1 cellular context compared by ENCODE assay signal in the genomic region with DNA sequence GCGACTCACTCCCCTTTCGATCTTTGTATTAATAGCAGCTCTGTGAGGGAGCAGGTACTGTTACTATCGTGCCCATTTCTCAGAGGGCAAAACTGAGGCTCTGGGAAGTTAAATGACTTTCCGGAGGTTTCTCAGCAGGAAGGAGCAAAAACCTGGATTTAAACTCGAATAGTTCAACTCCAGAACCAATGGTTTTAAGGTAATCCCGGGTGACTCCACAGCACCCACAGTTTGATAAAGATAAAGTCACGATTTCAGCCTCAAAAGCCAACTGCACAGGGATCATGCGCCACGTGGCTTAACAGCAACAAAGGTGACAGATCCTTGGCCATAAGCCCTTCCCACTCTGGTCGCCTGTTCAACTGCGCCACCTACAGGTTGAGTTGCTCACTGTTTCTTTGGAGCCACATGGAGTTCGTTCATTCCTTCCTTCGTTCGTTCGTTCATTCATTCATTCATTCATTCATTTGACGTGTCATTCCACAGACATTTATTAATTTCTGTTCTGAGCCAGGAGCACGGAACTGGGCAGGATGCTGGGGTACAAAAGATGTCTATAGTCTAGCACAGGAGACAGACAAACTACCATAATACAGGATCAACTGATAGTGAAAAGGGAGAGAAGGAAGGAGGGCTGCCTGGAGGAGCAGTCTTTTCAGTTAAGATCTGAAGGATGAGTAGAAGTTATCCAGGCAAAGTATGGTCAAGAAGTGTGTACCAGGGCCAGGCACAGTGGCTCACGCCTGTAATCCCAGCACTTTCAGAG.
TF ChIP-seq lines count a peak whose summit lies in the region.

No MANE protein-coding gene starts in this region.

TF ChIP-seq in WTC11, 78 proteins besides CTCF, POLR2A, EP300 and RAD21 (continued from another document and continues in another):
- TF ChIP-seq, protein P1, sequence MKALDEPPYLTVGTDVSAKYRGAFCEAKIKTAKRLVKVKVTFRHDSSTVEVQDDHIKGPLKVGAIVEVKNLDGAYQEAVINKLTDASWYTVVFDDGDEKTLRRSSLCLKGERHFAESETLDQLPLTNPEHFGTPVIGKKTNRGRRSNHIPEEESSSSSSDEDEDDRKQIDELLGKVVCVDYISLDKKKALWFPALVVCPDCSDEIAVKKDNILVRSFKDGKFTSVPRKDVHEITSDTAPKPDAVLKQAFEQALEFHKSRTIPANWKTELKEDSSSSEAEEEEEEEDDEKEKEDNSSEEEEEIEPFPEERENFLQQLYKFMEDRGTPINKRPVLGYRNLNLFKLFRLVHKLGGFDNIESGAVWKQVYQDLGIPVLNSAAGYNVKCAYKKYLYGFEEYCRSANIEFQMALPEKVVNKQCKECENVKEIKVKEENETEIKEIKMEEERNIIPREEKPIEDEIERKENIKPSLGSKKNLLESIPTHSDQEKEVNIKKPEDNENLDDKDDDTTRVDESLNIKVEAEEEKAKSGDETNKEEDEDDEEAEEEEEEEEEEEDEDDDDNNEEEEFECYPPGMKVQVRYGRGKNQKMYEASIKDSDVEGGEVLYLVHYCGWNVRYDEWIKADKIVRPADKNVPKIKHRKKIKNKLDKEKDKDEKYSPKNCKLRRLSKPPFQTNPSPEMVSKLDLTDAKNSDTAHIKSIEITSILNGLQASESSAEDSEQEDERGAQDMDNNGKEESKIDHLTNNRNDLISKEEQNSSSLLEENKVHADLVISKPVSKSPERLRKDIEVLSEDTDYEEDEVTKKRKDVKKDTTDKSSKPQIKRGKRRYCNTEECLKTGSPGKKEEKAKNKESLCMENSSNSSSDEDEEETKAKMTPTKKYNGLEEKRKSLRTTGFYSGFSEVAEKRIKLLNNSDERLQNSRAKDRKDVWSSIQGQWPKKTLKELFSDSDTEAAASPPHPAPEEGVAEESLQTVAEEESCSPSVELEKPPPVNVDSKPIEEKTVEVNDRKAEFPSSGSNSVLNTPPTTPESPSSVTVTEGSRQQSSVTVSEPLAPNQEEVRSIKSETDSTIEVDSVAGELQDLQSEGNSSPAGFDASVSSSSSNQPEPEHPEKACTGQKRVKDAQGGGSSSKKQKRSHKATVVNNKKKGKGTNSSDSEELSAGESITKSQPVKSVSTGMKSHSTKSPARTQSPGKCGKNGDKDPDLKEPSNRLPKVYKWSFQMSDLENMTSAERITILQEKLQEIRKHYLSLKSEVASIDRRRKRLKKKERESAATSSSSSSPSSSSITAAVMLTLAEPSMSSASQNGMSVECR (CRISPR knock-in tag; IDR thresholded peaks at IDR 0.05; ENCODE audit: borderline replicate concordance), result peak; percentile 76
- TF ChIP-seq ZNF317 (CRISPR knock-in tag; IDR thresholded peaks at IDR 0.05; ENCODE audit: borderline replicate concordance, low read depth), result no peak
- TF ChIP-seq PRRX2 (CRISPR knock-in tag; IDR thresholded peaks at IDR 0.05), result no peak
- TF ChIP-seq, protein P2, sequence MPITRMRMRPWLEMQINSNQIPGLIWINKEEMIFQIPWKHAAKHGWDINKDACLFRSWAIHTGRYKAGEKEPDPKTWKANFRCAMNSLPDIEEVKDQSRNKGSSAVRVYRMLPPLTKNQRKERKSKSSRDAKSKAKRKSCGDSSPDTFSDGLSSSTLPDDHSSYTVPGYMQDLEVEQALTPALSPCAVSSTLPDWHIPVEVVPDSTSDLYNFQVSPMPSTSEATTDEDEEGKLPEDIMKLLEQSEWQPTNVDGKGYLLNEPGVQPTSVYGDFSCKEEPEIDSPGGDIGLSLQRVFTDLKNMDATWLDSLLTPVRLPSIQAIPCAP (CRISPR knock-in tag; IDR thresholded peaks at IDR 0.05), result no peak
- peak; percentile 98 for TF ChIP-seq GTF2I (CRISPR knock-in tag; conservative IDR thresholded peaks at IDR 0.05)
- TF ChIP-seq, protein P3, sequence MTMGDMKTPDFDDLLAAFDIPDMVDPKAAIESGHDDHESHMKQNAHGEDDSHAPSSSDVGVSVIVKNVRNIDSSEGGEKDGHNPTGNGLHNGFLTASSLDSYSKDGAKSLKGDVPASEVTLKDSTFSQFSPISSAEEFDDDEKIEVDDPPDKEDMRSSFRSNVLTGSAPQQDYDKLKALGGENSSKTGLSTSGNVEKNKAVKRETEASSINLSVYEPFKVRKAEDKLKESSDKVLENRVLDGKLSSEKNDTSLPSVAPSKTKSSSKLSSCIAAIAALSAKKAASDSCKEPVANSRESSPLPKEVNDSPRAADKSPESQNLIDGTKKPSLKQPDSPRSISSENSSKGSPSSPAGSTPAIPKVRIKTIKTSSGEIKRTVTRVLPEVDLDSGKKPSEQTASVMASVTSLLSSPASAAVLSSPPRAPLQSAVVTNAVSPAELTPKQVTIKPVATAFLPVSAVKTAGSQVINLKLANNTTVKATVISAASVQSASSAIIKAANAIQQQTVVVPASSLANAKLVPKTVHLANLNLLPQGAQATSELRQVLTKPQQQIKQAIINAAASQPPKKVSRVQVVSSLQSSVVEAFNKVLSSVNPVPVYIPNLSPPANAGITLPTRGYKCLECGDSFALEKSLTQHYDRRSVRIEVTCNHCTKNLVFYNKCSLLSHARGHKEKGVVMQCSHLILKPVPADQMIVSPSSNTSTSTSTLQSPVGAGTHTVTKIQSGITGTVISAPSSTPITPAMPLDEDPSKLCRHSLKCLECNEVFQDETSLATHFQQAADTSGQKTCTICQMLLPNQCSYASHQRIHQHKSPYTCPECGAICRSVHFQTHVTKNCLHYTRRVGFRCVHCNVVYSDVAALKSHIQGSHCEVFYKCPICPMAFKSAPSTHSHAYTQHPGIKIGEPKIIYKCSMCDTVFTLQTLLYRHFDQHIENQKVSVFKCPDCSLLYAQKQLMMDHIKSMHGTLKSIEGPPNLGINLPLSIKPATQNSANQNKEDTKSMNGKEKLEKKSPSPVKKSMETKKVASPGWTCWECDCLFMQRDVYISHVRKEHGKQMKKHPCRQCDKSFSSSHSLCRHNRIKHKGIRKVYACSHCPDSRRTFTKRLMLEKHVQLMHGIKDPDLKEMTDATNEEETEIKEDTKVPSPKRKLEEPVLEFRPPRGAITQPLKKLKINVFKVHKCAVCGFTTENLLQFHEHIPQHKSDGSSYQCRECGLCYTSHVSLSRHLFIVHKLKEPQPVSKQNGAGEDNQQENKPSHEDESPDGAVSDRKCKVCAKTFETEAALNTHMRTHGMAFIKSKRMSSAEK (CRISPR knock-in tag; IDR thresholded peaks at IDR 0.05; ENCODE audit: borderline replicate concordance), result no peak
- TF ChIP-seq, protein P4, sequence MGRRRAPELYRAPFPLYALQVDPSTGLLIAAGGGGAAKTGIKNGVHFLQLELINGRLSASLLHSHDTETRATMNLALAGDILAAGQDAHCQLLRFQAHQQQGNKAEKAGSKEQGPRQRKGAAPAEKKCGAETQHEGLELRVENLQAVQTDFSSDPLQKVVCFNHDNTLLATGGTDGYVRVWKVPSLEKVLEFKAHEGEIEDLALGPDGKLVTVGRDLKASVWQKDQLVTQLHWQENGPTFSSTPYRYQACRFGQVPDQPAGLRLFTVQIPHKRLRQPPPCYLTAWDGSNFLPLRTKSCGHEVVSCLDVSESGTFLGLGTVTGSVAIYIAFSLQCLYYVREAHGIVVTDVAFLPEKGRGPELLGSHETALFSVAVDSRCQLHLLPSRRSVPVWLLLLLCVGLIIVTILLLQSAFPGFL (CRISPR knock-in tag; IDR thresholded peaks at IDR 0.05; ENCODE audit: borderline replicate concordance), result no peak
- TF ChIP-seq, protein P5, sequence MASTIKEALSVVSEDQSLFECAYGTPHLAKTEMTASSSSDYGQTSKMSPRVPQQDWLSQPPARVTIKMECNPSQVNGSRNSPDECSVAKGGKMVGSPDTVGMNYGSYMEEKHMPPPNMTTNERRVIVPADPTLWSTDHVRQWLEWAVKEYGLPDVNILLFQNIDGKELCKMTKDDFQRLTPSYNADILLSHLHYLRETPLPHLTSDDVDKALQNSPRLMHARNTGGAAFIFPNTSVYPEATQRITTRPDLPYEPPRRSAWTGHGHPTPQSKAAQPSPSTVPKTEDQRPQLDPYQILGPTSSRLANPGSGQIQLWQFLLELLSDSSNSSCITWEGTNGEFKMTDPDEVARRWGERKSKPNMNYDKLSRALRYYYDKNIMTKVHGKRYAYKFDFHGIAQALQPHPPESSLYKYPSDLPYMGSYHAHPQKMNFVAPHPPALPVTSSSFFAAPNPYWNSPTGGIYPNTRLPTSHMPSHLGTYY (CRISPR knock-in tag; IDR thresholded peaks at IDR 0.05), result no peak
- no peak for TF ChIP-seq NFATC4 (CRISPR knock-in tag; IDR thresholded peaks at IDR 0.05)
- TF ChIP-seq, protein P6, sequence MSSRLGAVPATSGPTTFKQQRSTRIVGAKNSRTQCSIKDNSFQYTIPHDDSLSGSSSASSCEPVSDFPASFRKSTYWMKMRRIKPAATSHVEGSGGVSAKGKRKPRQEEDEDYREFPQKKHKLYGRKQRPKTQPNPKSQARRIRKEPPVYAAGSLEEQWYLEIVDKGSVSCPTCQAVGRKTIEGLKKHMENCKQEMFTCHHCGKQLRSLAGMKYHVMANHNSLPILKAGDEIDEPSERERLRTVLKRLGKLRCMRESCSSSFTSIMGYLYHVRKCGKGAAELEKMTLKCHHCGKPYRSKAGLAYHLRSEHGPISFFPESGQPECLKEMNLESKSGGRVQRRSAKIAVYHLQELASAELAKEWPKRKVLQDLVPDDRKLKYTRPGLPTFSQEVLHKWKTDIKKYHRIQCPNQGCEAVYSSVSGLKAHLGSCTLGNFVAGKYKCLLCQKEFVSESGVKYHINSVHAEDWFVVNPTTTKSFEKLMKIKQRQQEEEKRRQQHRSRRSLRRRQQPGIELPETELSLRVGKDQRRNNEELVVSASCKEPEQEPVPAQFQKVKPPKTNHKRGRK (CRISPR knock-in tag; IDR thresholded peaks at IDR 0.05; ENCODE audit: borderline replicate concordance), result no peak
- no peak; the same call in 1 of the 2 replicates for TF ChIP-seq ZBTB21 (CRISPR knock-in tag; IDR thresholded peaks at IDR 0.05; ENCODE audit: borderline replicate concordance)
- TF ChIP-seq, protein P7, sequence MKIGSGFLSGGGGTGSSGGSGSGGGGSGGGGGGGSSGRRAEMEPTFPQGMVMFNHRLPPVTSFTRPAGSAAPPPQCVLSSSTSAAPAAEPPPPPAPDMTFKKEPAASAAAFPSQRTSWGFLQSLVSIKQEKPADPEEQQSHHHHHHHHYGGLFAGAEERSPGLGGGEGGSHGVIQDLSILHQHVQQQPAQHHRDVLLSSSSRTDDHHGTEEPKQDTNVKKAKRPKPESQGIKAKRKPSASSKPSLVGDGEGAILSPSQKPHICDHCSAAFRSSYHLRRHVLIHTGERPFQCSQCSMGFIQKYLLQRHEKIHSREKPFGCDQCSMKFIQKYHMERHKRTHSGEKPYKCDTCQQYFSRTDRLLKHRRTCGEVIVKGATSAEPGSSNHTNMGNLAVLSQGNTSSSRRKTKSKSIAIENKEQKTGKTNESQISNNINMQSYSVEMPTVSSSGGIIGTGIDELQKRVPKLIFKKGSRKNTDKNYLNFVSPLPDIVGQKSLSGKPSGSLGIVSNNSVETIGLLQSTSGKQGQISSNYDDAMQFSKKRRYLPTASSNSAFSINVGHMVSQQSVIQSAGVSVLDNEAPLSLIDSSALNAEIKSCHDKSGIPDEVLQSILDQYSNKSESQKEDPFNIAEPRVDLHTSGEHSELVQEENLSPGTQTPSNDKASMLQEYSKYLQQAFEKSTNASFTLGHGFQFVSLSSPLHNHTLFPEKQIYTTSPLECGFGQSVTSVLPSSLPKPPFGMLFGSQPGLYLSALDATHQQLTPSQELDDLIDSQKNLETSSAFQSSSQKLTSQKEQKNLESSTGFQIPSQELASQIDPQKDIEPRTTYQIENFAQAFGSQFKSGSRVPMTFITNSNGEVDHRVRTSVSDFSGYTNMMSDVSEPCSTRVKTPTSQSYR (CRISPR knock-in tag; IDR thresholded peaks at IDR 0.05), result no peak
- TF ChIP-seq, protein P8, sequence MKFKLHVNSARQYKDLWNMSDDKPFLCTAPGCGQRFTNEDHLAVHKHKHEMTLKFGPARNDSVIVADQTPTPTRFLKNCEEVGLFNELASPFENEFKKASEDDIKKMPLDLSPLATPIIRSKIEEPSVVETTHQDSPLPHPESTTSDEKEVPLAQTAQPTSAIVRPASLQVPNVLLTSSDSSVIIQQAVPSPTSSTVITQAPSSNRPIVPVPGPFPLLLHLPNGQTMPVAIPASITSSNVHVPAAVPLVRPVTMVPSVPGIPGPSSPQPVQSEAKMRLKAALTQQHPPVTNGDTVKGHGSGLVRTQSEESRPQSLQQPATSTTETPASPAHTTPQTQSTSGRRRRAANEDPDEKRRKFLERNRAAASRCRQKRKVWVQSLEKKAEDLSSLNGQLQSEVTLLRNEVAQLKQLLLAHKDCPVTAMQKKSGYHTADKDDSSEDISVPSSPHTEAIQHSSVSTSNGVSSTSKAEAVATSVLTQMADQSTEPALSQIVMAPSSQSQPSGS (CRISPR knock-in tag; IDR thresholded peaks at IDR 0.05; ENCODE audit: borderline replicate concordance, low read depth), result no peak
- no peak for TF ChIP-seq ZNF671 (CRISPR knock-in tag; IDR thresholded peaks at IDR 0.05)
- 0 out of 2 replicates have a peak, but pooled peaks have one; percentile 46 for TF ChIP-seq SMAD3 (CRISPR knock-in tag; IDR thresholded peaks at IDR 0.05; ENCODE audit: borderline replicate concordance)
- TF ChIP-seq GABPB1 (CRISPR knock-in tag; IDR thresholded peaks at IDR 0.05), result no peak
- no peak for TF ChIP-seq SMAD4 (CRISPR knock-in tag; IDR thresholded peaks at IDR 0.05)
- TF ChIP-seq KAT7 (CRISPR knock-in tag; IDR thresholded peaks at IDR 0.05; ENCODE audit: borderline replicate concordance), result no peak
- TF ChIP-seq, protein P9, sequence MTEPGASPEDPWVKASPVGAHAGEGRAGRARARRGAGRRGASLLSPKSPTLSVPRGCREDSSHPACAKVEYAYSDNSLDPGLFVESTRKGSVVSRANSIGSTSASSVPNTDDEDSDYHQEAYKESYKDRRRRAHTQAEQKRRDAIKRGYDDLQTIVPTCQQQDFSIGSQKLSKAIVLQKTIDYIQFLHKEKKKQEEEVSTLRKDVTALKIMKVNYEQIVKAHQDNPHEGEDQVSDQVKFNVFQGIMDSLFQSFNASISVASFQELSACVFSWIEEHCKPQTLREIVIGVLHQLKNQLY (CRISPR knock-in tag; IDR thresholded peaks at IDR 0.05), result no peak
- TF ChIP-seq SOX15 (CRISPR knock-in tag; IDR thresholded peaks at IDR 0.05), result no peak
- TF ChIP-seq, protein P10, sequence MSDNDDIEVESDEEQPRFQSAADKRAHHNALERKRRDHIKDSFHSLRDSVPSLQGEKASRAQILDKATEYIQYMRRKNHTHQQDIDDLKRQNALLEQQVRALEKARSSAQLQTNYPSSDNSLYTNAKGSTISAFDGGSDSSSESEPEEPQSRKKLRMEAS (CRISPR knock-in tag; IDR thresholded peaks at IDR 0.05), result peak; percentile 99
- TF ChIP-seq, protein P11, sequence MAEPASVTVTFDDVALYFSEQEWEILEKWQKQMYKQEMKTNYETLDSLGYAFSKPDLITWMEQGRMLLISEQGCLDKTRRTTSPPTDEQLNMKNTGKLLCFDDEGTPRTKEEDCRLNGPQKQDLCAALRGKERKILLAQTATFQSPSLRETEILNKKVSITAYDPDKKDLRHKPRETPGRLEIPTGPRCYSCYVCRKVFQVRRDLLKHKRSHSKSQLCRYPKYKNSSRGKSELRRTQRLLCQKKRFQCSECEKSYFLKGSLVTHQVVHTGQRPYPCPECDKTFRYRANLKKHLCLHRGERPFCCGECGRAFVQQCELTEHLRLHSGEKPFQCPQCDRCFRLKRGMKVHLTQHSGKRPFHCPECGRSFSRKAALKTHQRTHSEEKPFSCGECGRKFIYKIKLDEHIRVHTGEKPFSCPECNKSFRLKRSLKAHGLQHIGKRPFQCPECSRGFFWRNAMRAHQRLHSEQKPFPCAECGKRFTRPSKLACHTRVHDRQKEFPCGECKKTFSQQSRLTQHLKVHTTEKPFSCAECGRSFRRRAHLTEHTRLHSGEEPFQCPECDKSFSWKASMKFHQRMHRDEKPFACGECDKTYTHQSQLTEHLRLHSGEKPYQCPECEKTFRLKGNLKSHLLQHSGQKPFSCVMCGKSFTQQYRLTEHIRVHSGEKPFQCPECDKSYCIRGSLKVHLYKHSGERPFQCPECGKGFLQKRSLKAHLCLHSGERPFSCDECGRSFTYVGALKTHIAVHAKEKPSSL (CRISPR knock-in tag; conservative IDR thresholded peaks at IDR 0.05), result no peak
- 0 out of 2 replicates have a peak, but pooled peaks have one; percentile 37 for TF ChIP-seq SP1 (CRISPR knock-in tag; conservative IDR thresholded peaks at IDR 0.05)
- TF ChIP-seq, protein P12, sequence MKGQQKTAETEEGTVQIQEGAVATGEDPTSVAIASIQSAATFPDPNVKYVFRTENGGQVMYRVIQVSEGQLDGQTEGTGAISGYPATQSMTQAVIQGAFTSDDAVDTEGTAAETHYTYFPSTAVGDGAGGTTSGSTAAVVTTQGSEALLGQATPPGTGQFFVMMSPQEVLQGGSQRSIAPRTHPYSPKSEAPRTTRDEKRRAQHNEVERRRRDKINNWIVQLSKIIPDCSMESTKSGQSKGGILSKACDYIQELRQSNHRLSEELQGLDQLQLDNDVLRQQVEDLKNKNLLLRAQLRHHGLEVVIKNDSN (CRISPR knock-in tag; IDR thresholded peaks at IDR 0.05), result peak; percentile 82; the same call in 1 of the 2 replicates
